ENCODE assay signal across 28 cellular contexts in genomic region chr9:37474438-37474837, GRCh38.
"Had no signal": no experiment of that assay in that cellular context is flagged by ENCODE, and none has a peak within 500 bp of the region (broad histone marks: within the 10 kb centered on the region; RNA-seq: fewer than 3 reads in every experiment).

No MANE protein-coding gene starts in this region.

- H3K9ac ChIP-seq: neural progenitor cell, parathyroid adenoma had no signal

- H3K4me2 ChIP-seq: neural progenitor cell had no signal

- H3K4me3 ChIP-seq: neural progenitor cell, ovary, prostate gland, right atrium auricular region, stomach, thoracic aorta, thyroid gland, tibial nerve, upper lobe of left lung, vagina had no signal

- H3K27ac ChIP-seq: neural progenitor cell, ovary, parathyroid adenoma, prostate gland, right atrium auricular region, stomach, thoracic aorta, thyroid gland, tibial nerve, upper lobe of left lung, vagina had no signal

- H2AFZ ChIP-seq: neural progenitor cell, parathyroid adenoma had no signal

- H3K27me3 ChIP-seq: neural progenitor cell, ovary, right atrium auricular region, thyroid gland, upper lobe of left lung, vagina had no signal

- ATAC-seq: naive thymus-derived CD4-positive, alpha-beta T cell; natural killer cell; sciatic nerve; stimulated activated effector memory CD8-positive, alpha-beta T cell treated with anti-CD3 and anti-CD28 coated beads, Interleukin-12 subunit alpha, Interleukin-12 subunit beta, amount 100 ng/mL, for 72 hours; stimulated activated naive B cell treated with anti-CD40 and anti-IgM and Interleukin-4, amounts not matched to agents 10 μg/mL and 1 μg/mL and 100 μg/mL, for 72 hours had no signal

- H3K36me3 ChIP-seq: neural progenitor cell, ovary, prostate gland, right atrium auricular region, stomach, thoracic aorta, thyroid gland, tibial nerve, upper lobe of left lung, vagina had no signal

- DNase-seq: naive thymus-derived CD4-positive, alpha-beta T cell; natural killer cell; occipital lobe; ovary; retina; small intestine; stimulated activated CD4-positive, alpha-beta T cell treated with anti-CD3 and anti-CD28 coated beads, Interleukin-15, amount 100 ng/mL, for 24 hours; stimulated activated CD4-positive, alpha-beta T cell treated with anti-CD3 and anti-CD28 coated beads, Interleukin-2, amount 100 ng/mL, for 24 hours; stimulated activated CD4-positive, alpha-beta T cell treated with anti-CD3 and anti-CD28 coated beads, Interleukin-2, amount 100 ng/mL, for 48 hours; stimulated activated CD4-positive, alpha-beta T cell treated with anti-CD3 and anti-CD28 coated beads, Interleukin-4, amount 100 ng/mL, for 24 hours; stimulated activated naive B cell treated with anti-CD40 and anti-IgM and Interleukin-4, amounts not matched to agents 10 μg/mL and 1 μg/mL and 100 μg/mL, for 72 hours; stimulated activated naive CD4-positive, alpha-beta T cell treated with Interleukin-2 at 50 U/mL for 16 hours; stomach; thyroid gland; trophoblast cell; upper lobe of left lung had no signal

- H3K36me3 Mint-ChIP-seq: natural killer cell; neural progenitor cell; stimulated activated effector memory CD8-positive, alpha-beta T cell treated with anti-CD3 and anti-CD28 coated beads, Interleukin-12 subunit alpha, Interleukin-12 subunit beta, amount 100 ng/mL, for 72 hours; stimulated activated naive B cell treated with anti-CD40 and anti-IgM and Interleukin-4, amounts not matched to agents 10 μg/mL and 1 μg/mL and 100 μg/mL, for 72 hours had no signal

- FAIRE-seq: small intestine, urothelium cell line had no signal

- H3K9me3 ChIP-seq: ovary, prostate gland, thyroid gland, vagina had no signal

- H3K27ac Mint-ChIP-seq: naive thymus-derived CD4-positive, alpha-beta T cell; natural killer cell; neural progenitor cell; stimulated activated effector memory CD8-positive, alpha-beta T cell treated with anti-CD3 and anti-CD28 coated beads, Interleukin-12 subunit alpha, Interleukin-12 subunit beta, amount 100 ng/mL, for 72 hours; stimulated activated naive B cell treated with anti-CD40 and anti-IgM and Interleukin-4, amounts not matched to agents 10 μg/mL and 1 μg/mL and 100 μg/mL, for 72 hours; stimulated activated naive CD8-positive, alpha-beta T cell treated with anti-CD3 and anti-CD28 coated beads, Interleukin-15, Interleukin-2, amounts not matched to agents 100 ng/mL and 50 ng/mL, for 24 hours had no signal

- H3K4me1 ChIP-seq: parathyroid adenoma, prostate gland, right atrium auricular region had no signal

- H3K79me2 ChIP-seq: parathyroid adenoma had no signal

- H3K4me3 Mint-ChIP-seq: naive thymus-derived CD4-positive, alpha-beta T cell; natural killer cell; nephron; stimulated activated effector memory CD8-positive, alpha-beta T cell treated with anti-CD3 and anti-CD28 coated beads, Interleukin-12 subunit alpha, Interleukin-12 subunit beta, amount 100 ng/mL, for 72 hours; stimulated activated naive B cell treated with anti-CD40 and anti-IgM and Interleukin-4, amounts not matched to agents 10 μg/mL and 1 μg/mL and 100 μg/mL, for 72 hours; stimulated activated naive CD8-positive, alpha-beta T cell treated with anti-CD3 and anti-CD28 coated beads, Interleukin-15, Interleukin-2, amounts not matched to agents 100 ng/mL and 50 ng/mL, for 24 hours had no signal
